ENCODE assay signal across 23 cellular contexts in genomic region chr9:98184326-98184725, GRCh38.
"Had no signal": no experiment of that assay in that cellular context is flagged by ENCODE, and none has a peak within 500 bp of the region (broad histone marks: within the 10 kb centered on the region; RNA-seq: fewer than 3 reads in every experiment).

No MANE protein-coding gene starts in this region.

- H3K27me3 ChIP-seq: colonic mucosa, foreskin keratinocyte, spleen, stomach, transverse colon had no signal

- H3K27ac Mint-ChIP-seq: endodermal cell; memory B cell; mesothelial cell of epicardium; stimulated activated naive B cell treated with anti-CD40 and anti-IgM and Interleukin-4, amounts not matched to agents 10 μg/mL and 1 μg/mL and 100 μg/mL, for 72 hours had no signal

- H3K4me3 ChIP-seq: colonic mucosa, left ventricle myocardium inferior, lower lobe of right lung, stomach, thoracic aorta, transverse colon had no signal

- H3K4me1 Mint-ChIP-seq: mesothelial cell of epicardium; nephron; stimulated activated naive B cell treated with anti-CD40 and anti-IgM and Interleukin-4, amounts not matched to agents 10 μg/mL and 1 μg/mL and 100 μg/mL, for 72 hours had no signal

- H3K4me1 ChIP-seq: colonic mucosa, left ventricle myocardium inferior, lower lobe of right lung had no signal

- H3K9me3 ChIP-seq: colonic mucosa, left ventricle myocardium inferior, lower lobe of right lung, spleen, stomach, thoracic aorta, transverse colon had no signal

- H3K27me3 Mint-ChIP-seq: memory B cell; stimulated activated naive B cell treated with anti-CD40 and anti-IgM and Interleukin-4, amounts not matched to agents 10 μg/mL and 1 μg/mL and 100 μg/mL, for 72 hours had no signal

- H3K4me3 Mint-ChIP-seq: endodermal cell; memory B cell; mesothelial cell of epicardium; nephron; stimulated activated naive B cell treated with anti-CD40 and anti-IgM and Interleukin-4, amounts not matched to agents 10 μg/mL and 1 μg/mL and 100 μg/mL, for 72 hours had no signal

- ATAC-seq: left cardiac atrium; sciatic nerve; stimulated activated naive B cell treated with anti-CD40 and anti-IgM and Interleukin-4, amounts not matched to agents 10 μg/mL and 1 μg/mL and 100 μg/mL, for 72 hours had no signal

- H3K27ac ChIP-seq: colonic mucosa, foreskin keratinocyte, left ventricle myocardium inferior, lower lobe of right lung, thoracic aorta, transverse colon had no signal

- DNase-seq: colonic mucosa; effector CD4-positive, alpha-beta T cell; endodermal cell; erythroblast; foreskin keratinocyte; kidney; left cardiac atrium; left ventricle myocardium inferior; lower lobe of right lung; stimulated activated CD4-positive, alpha-beta T cell treated with anti-CD3 and anti-CD28 coated beads, Interleukin-15, amount 100 ng/mL, for 24 hours; stimulated activated CD4-positive, alpha-beta T cell treated with anti-CD3 and anti-CD28 coated beads, Interleukin-1b, Interleukin-23, amount 100 ng/mL, for 48 hours; stimulated activated CD4-positive, alpha-beta T cell treated with anti-CD3 and anti-CD28 coated beads, Interleukin-4, amount 100 ng/mL, for 24 hours; stimulated activated naive B cell treated with anti-CD40 and anti-IgM and Interleukin-4, amounts not matched to agents 10 μg/mL and 1 μg/mL and 100 μg/mL, for 72 hours; stomach; substantia nigra; transverse colon had no signal

- H3K9me3 Mint-ChIP-seq: endodermal cell; memory B cell; mesothelial cell of epicardium; nephron; stimulated activated naive B cell treated with anti-CD40 and anti-IgM and Interleukin-4, amounts not matched to agents 10 μg/mL and 1 μg/mL and 100 μg/mL, for 72 hours had no signal

- H3K36me3 Mint-ChIP-seq: memory B cell; mesothelial cell of epicardium; stimulated activated naive B cell treated with anti-CD40 and anti-IgM and Interleukin-4, amounts not matched to agents 10 μg/mL and 1 μg/mL and 100 μg/mL, for 72 hours had no signal

- FAIRE-seq: endothelial cell of umbilical vein, kidney had no signal

- H3K36me3 ChIP-seq: colonic mucosa, left ventricle myocardium inferior, lower lobe of right lung, spleen, stomach, thoracic aorta, transverse colon had no signal
